ENCODE assay signal across 9 cellular contexts in genomic region chr15:55267401-55268053, GRCh38. TPM values are rescaled to one million over a fixed set of nuclear protein-coding genes. Genes with fewer than 3 reads are reported as not detected.
A peak's percentile ranks its signal among the peaks of the same experiment; 100 is the strongest.
DNase-seq lines count a peak whose midpoint lies in the region; ATAC-seq and TF ChIP-seq lines count a peak whose summit lies in the region.
"Had no signal": no experiment of that assay in that cellular context is flagged by ENCODE, and none has a peak within 500 bp of the region (broad histone marks: within the 10 kb centered on the region; RNA-seq: fewer than 3 reads in every experiment).

No MANE protein-coding gene starts in this region.

- intact Hi-C loops in spleen (cut with DNase I; ENCODE audit: low total_unique reads) = no loop called here

- 17 to 38% (median 19%) methylated on average over 10 of the region's 10 CpGs for WGBS in spleen, 5 donors

- DNase-seq in NCI-H146 (lab: John Stamatoyannopoulos, UW) (peak; percentile 1), NCI-H146 treated with DMSO at 0.1 percent for 48 hours (lab: John Stamatoyannopoulos, UW; ENCODE audit: unreplicated experiment) (no peak), spleen (peak; percentile 95), DMS79 treated with DMSO at 0.1 percent for 48 hours (lab: John Stamatoyannopoulos, UW) (no peak), cerebellar cortex (ENCODE audit: low spot score) (no peak)
- peak; percentile 26 for DNase-seq in activated CD4-positive, CD25-positive, alpha-beta regulatory T cell treated with anti-CD3 and anti-CD28 coated beads, Interleukin-2, amount 50 U/mL, for 16 hours (ENCODE audit: low read depth, low spot score)
- DNase-seq in effector memory CD4-positive, alpha-beta T cell = peak; percentile 62 to 73 (median 65)

- no peak for TF ChIP-seq CTCF in spleen (IDR thresholded peaks at IDR 0.05 in 8 of 11, conservative IDR thresholded peaks at IDR 0.05 in 3 of 11)

- H3K4me1 ChIP-seq in effector memory CD4-positive, alpha-beta T cell (ENCODE audit: control insufficient read depth, insufficient read depth, low read length, poor library complexity, severe bottlenecking) = peaks cover 15% of the 10 kb centered on the region
- H3K4me1 ChIP-seq in spleen = peaks cover 7 to 84% (median 42%) of the 10 kb centered on the region in 6 donors
- H3K4me1 ChIP-seq: A549 had no signal

- H3K9me3 ChIP-seq in effector memory CD4-positive, alpha-beta T cell (ENCODE audit: control insufficient read depth, low read length) = no peaks in the 10 kb centered on the region
- no peaks in the 10 kb centered on the region for H3K9me3 ChIP-seq in spleen
- H3K9me3 ChIP-seq: A549 had no signal

- peaks cover 4% of the 10 kb centered on the region for H3K36me3 ChIP-seq in effector memory CD4-positive, alpha-beta T cell (ENCODE audit: control insufficient read depth, insufficient read depth, low read length)
- peaks cover 0 to 33% (median 3%) of the 10 kb centered on the region in 6 donors for H3K36me3 ChIP-seq in spleen

- H3K27me3 ChIP-seq in effector memory CD4-positive, alpha-beta T cell (replicated peaks; ENCODE audit: control insufficient read depth, insufficient read depth, low read length, poor library complexity, severe bottlenecking) = no peaks in the 10 kb centered on the region
- H3K27me3 ChIP-seq in spleen (replicated peaks in 1 of 7) = no peaks in the 10 kb centered on the region

- peak; percentile 97 for ATAC-seq in HG03457 (IDR thresholded peaks at IDR 0.05; ENCODE audit: unreplicated experiment)
- ATAC-seq: A549 had no signal

- peak overlapping the region; percentile 76 for H3K27ac ChIP-seq in effector memory CD4-positive, alpha-beta T cell (ENCODE audit: insufficient read depth, low read length, poor library complexity, severe bottlenecking)
- H3K27ac ChIP-seq in spleen = peak overlapping the region; percentile 55 to 97 (median 86)
- H3K27ac ChIP-seq: A549 had no signal

- no peak for TF ChIP-seq POLR2A in spleen (IDR thresholded peaks at IDR 0.05)

- peak overlapping the region; percentile 9 for H3K4me3 ChIP-seq in effector memory CD4-positive, alpha-beta T cell (ENCODE audit: insufficient read depth, low read depth, low read length, poor library complexity, severe bottlenecking)
- peak overlapping the region in 5 of 8 donors; percentile 1 to 51 (median 8) for H3K4me3 ChIP-seq in spleen
- H3K4me3 ChIP-seq: A549 had no signal

RNA-seq across cellular contexts. Expression of gene RAB27A, which starts 22.1 kb away (rescaled TPM):
- 10 to 100 TPM; 21.4 to 72.0 (median 44.5) TPM for total RNA-seq in spleen
- 10 to 100 TPM in 2 of 3 donors, 1 to 10 TPM in 1; 9.4 to 15.1 (median 11.4) TPM for polyA plus RNA-seq in spleen

RNA-seq across cellular contexts. Expression of gene PIGBOS1, which starts 51.4 kb away (rescaled TPM):
- 10 to 100 TPM in 6 of 7 donors, 1 to 10 TPM in 1; 8.9 to 28.4 (median 15.1) TPM for total RNA-seq in spleen
- 10 to 100 TPM; 24.3 to 32.9 (median 26.4) TPM for polyA plus RNA-seq in spleen

RNA-seq across cellular contexts. Expression of gene PIGB, which starts 51.5 kb away (rescaled TPM):
- 10 to 100 TPM; 13.5 to 26.7 (median 24.1) TPM for total RNA-seq in spleen
- polyA plus RNA-seq in spleen = 10 to 100 TPM; 21.3 to 37.5 (median 22.3) TPM

Comparison
In these comparisons a context has a peak if more than half of its experiments do, and no peak if none do; other contexts are left out.
1. DNase-seq: peak in NCI-H146 (single experiment), activated CD4-positive, CD25-positive, alpha-beta regulatory T cell treated with anti-CD3 and anti-CD28 coated beads, Interleukin-2, amount 50 U/mL, for 16 hours (single experiment), effector memory CD4-positive, alpha-beta T cell (3 of 3) and spleen (single experiment); none in NCI-H146 treated with DMSO at 0.1 percent for 48 hours (single experiment), DMS79 treated with DMSO at 0.1 percent for 48 hours (single experiment) and cerebellar cortex (single experiment).